8 cellular contexts compared by ENCODE assay signal in genomic region chr17:57672205-57672632, GRCh38.
DNase-seq lines count a peak whose midpoint lies in the region; ATAC-seq, FAIRE-seq and TF ChIP-seq lines count a peak whose summit lies in the region.
"Had no signal": no experiment of that assay in that cellular context is flagged by ENCODE, and none has a peak within 500 bp of the region (broad histone marks: within the 10 kb centered on the region; RNA-seq: fewer than 3 reads in every experiment).

No MANE protein-coding gene starts in this region.

- BruUV-seq in HCT116 (replicated peaks; lab: Mats Ljungman, UMichigan) = no TSS peak

- no peaks in the 10 kb centered on the region for H4K20me1 ChIP-seq in HCT116 (ENCODE audit: insufficient read depth)

- DNase-seq in HCT116 (ENCODE audit: low read depth, low spot score) (no peak), RCC 7860 (ENCODE audit: low spot score) (peak; percentile 35), colonic mucosa (peak; percentile 15), sciatic nerve (ENCODE audit: low spot score) (no peak), hypothalamus (lab: John Stamatoyannopoulos, UW) (no peak)

- no peak for TF ChIP-seq CTCF in HCT116 (IDR thresholded peaks at IDR 0.05 in 2 of 3, conservative IDR thresholded peaks at IDR 0.05 in 1 of 3; ENCODE audit: borderline replicate concordance in 1 of 3, insufficient read depth in 1 of 3, low read depth in 2 of 3, low read length in 2 of 3)
- TF ChIP-seq CTCF in colonic mucosa (IDR thresholded peaks at IDR 0.05) = no peak

- TF ChIP-seq POLR2A in HCT116 (IDR thresholded peaks at IDR 0.05; ENCODE audit: borderline replicate concordance, extremely low read depth, insufficient read depth, insufficient read length) = no peak

- CTCF ChIA-PET in HCT116 (lab: Charles Lee) = interaction anchor here (0.8 to 2.9 kb wide), 38 partner anchors 9 to 543 kb away, joined by 3 to 35 read pairs (median 5); no protein-coding TSS in a partner anchor

- POLR2A ChIA-PET in HCT116 (lab: Charles Lee) = interaction anchor here (1.1 kb wide), 1 partner anchor 429 kb away, joined by 4 read pairs; no protein-coding TSS in a partner anchor

- FAIRE-seq in RCC 7860 (lab: Jason Lieb, UNC) = no peak
- FAIRE-seq: TTC549 had no signal

- no peak for TF ChIP-seq RAD21 in HCT116 (IDR thresholded peaks at IDR 0.05; ENCODE audit: low read depth)

- H3K9me2 ChIP-seq in HCT116 (ENCODE audit: insufficient read depth) = no peaks in the 10 kb centered on the region

- ATAC-seq in HCT116 (peak; percentile 41), sciatic nerve (peak; percentile 44), GM18909 (IDR thresholded peaks at IDR 0.05; ENCODE audit: poor library complexity, unreplicated experiment) (no peak), HG02610 (IDR thresholded peaks at IDR 0.05; ENCODE audit: unreplicated experiment) (no peak)

- no peak overlapping the region for H3K4me2 ChIP-seq in HCT116 (ENCODE audit: low read length)

- H3K4me3 ChIP-seq in HCT116 (replicated peaks in 1 of 2; ENCODE audit: low read depth in 1 of 2, low read length in 2 of 2) (no peak overlapping the region), colonic mucosa (no peak overlapping the region)

- H3K9me3 ChIP-seq in HCT116 (ENCODE audit: control insufficient read depth in 1 of 2, insufficient read depth in 1 of 2, low read depth in 1 of 2, low read length in 2 of 2) (no peaks in the 10 kb centered on the region), colonic mucosa (no peaks in the 10 kb centered on the region)

- intact Hi-C loops in HCT116 (cut with micrococcal nuclease) (loop anchor here (1.0 to 5.0 kb wide), 4 partner anchors 75 to 541 kb away; no protein-coding TSS in a partner anchor), colonic mucosa (cut with DNase I) (loop anchor here (2.0 to 10.0 kb wide), 3 partner anchors 75 to 537 kb away; no protein-coding TSS in a partner anchor), sciatic nerve (cut with DNase I) (loop anchor here (2.0 kb wide), 1 partner anchor 75 kb away; no protein-coding TSS in a partner anchor)

- H3K79me2 ChIP-seq in HCT116 (ENCODE audit: insufficient read depth, low read length) = no peaks in the 10 kb centered on the region

- RAD21 ChIA-PET in HCT116 (lab: Charles Lee; ENCODE audit: low non-redundant PET in 1 of 2, low total read pairs in 2 of 2, uncharacterized antibody in 2 of 2, unreplicated experiment in 2 of 2) = interaction anchor here (0.7 to 1.1 kb wide), 7 partner anchors 73 to 429 kb away, joined by 3 to 6 read pairs (median 4); no protein-coding TSS in a partner anchor

- no peak overlapping the region for H2AFZ ChIP-seq in HCT116 (ENCODE audit: low read depth, low read length, poor library complexity, severe bottlenecking)

- H3K27me3 ChIP-seq in HCT116 (ENCODE audit: insufficient read depth, low read length) (no peaks in the 10 kb centered on the region), colonic mucosa (no peaks in the 10 kb centered on the region)

- H3K36me3 ChIP-seq in HCT116 (ENCODE audit: control insufficient read depth in 1 of 2, insufficient read depth in 2 of 2, low read length in 2 of 2) = no peaks in the 10 kb centered on the region; a peak in 1 of 4 replicates
- H3K36me3 ChIP-seq in colonic mucosa = no peaks in the 10 kb centered on the region

- H3K4me1 ChIP-seq in HCT116 (ENCODE audit: control insufficient read depth in 1 of 2, insufficient read depth in 2 of 2, low read length in 2 of 2) (peaks cover 0 to 3% of the 10 kb centered on the region in 2 experiments; a peak in 1 of 4 replicates), colonic mucosa (no peaks in the 10 kb centered on the region)

- H3K27ac ChIP-seq in HCT116 (ENCODE audit: low read depth, low read length) (no peak overlapping the region), colonic mucosa (no peak overlapping the region)

- no peak overlapping the region for H3K9ac ChIP-seq in HCT116 (ENCODE audit: low read length)
- no peak overlapping the region for H3K9ac ChIP-seq in colonic mucosa (ENCODE audit: low read depth in 2 of 2, low read length in 2 of 2)

TF ChIP-seq in HCT116, 20 proteins besides CTCF, POLR2A, EP300 and RAD21:
- TF ChIP-seq, protein P1, sequence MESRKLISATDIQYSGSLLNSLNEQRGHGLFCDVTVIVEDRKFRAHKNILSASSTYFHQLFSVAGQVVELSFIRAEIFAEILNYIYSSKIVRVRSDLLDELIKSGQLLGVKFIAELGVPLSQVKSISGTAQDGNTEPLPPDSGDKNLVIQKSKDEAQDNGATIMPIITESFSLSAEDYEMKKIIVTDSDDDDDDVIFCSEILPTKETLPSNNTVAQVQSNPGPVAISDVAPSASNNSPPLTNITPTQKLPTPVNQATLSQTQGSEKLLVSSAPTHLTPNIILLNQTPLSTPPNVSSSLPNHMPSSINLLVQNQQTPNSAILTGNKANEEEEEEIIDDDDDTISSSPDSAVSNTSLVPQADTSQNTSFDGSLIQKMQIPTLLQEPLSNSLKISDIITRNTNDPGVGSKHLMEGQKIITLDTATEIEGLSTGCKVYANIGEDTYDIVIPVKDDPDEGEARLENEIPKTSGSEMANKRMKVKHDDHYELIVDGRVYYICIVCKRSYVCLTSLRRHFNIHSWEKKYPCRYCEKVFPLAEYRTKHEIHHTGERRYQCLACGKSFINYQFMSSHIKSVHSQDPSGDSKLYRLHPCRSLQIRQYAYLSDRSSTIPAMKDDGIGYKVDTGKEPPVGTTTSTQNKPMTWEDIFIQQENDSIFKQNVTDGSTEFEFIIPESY (IDR thresholded peaks at IDR 0.05; ENCODE audit: extremely low read depth, insufficient replicate concordance, low read length) = no peak
TF ChIP-seq in HCT116: peak in this region for 0.

Comparison
In these comparisons a context has a peak if more than half of its experiments do, and no peak if none do; other contexts are left out.
1. ATAC-seq: peak in HCT116 (single experiment) and sciatic nerve (single experiment); none in GM18909 (single experiment) and HG02610 (single experiment).
2. DNase-seq: peak in RCC 7860 (single experiment) and colonic mucosa (single experiment); none in HCT116 (single experiment), sciatic nerve (single experiment) and hypothalamus (0 of 51).